In genomic region chr21:42841916-42842655, GRCh38 we compare ENCODE assay signal across 7 cellular contexts. TPM values are rescaled to one million over a fixed set of nuclear protein-coding genes. Genes with fewer than 3 reads are reported as not detected.
DNase-seq lines count a peak whose midpoint lies in the region; ATAC-seq and TF ChIP-seq lines count a peak whose summit lies in the region.
"Not testable (repeated sequence)": the region's sequence is repeated elsewhere in the genome, so short reads cannot be mapped to it uniquely, and the experiment has no call there.

No MANE protein-coding gene starts in this region.

- intact Hi-C loops in activated CD4-positive, alpha-beta T cell treated with anti-CD3 and anti-CD28 coated beads for 36 hours (cut with DNase I, micrococcal nuclease); Right ventricle myocardium superior (cut with DNase I); tibial artery (cut with DNase I; ENCODE audit: low total_unique reads): not testable (repeated sequence)

- POLR2A ChIA-PET in activated CD4-positive, alpha-beta T cell treated with anti-CD3 and anti-CD28 coated beads for 36 hours (lab: Charles Lee), result not testable (repeated sequence)

- not testable (repeated sequence) for H3K27ac Mint-ChIP-seq in activated CD4-positive, alpha-beta T cell treated with anti-CD3 and anti-CD28 coated beads for 36 hours; activated naive CD4-positive, alpha-beta T cell treated with anti-CD3 and anti-CD28 coated beads, Interleukin-2, amount 50 U/mL, for 72 hours; osteocyte (ENCODE audit: unreplicated experiment)

- peaks cover 35% of the 10 kb centered on the region for H3K36me3 ChIP-seq in H7 (replicated peaks; ENCODE audit: control insufficient read depth, insufficient read depth, low read length)
- peaks cover 5 to 72% (median 50%) of the 10 kb centered on the region in 3 donors for H3K36me3 ChIP-seq in tibial artery

- H3K9me3 Mint-ChIP-seq in activated CD4-positive, alpha-beta T cell treated with anti-CD3 and anti-CD28 coated beads for 36 hours (ENCODE audit: low read depth); activated naive CD4-positive, alpha-beta T cell treated with anti-CD3 and anti-CD28 coated beads, Interleukin-2, amount 50 U/mL, for 72 hours; osteocyte (ENCODE audit: unreplicated experiment): not testable (repeated sequence)

- peaks cover 42% of the 10 kb centered on the region for H3K36me3 Mint-ChIP-seq in activated CD4-positive, alpha-beta T cell treated with anti-CD3 and anti-CD28 coated beads for 36 hours (ENCODE audit: low read depth)
- H3K36me3 Mint-ChIP-seq in activated naive CD4-positive, alpha-beta T cell treated with anti-CD3 and anti-CD28 coated beads, Interleukin-2, amount 50 U/mL, for 72 hours, result peaks cover 0 to 12% of the 10 kb centered on the region in 2 donors
- H3K36me3 Mint-ChIP-seq in osteocyte (ENCODE audit: unreplicated experiment), result peaks cover 17% of the 10 kb centered on the region

- CTCF ChIA-PET in activated CD4-positive, alpha-beta T cell treated with anti-CD3 and anti-CD28 coated beads for 36 hours (lab: Charles Lee), result interaction anchor here (0.5 to 0.6 kb wide), 2 partner anchors 11 to 759 kb away, joined by 3 read pairs; no protein-coding TSS in a partner anchor

- not testable (repeated sequence) for H3K27me3 ChIP-seq in H7 (ENCODE audit: control insufficient read depth, insufficient read depth, low read length); tibial artery

- H3K4me1 Mint-ChIP-seq in activated CD4-positive, alpha-beta T cell treated with anti-CD3 and anti-CD28 coated beads for 36 hours; osteocyte (ENCODE audit: unreplicated experiment): not testable (repeated sequence)

- H3K27me3 Mint-ChIP-seq in activated CD4-positive, alpha-beta T cell treated with anti-CD3 and anti-CD28 coated beads for 36 hours; osteocyte (ENCODE audit: unreplicated experiment): not testable (repeated sequence)

- not testable (repeated sequence) for H3K9me3 ChIP-seq in tibial artery

- TF ChIP-seq CTCF in osteocyte (IDR thresholded peaks at IDR 0.05); tibial artery (IDR thresholded peaks at IDR 0.05): not testable (repeated sequence)

- peak; percentile 40 for ATAC-seq in activated CD4-positive, alpha-beta T cell treated with anti-CD3 and anti-CD28 coated beads for 36 hours
- peak; percentile 11 to 68 for ATAC-seq in activated naive CD4-positive, alpha-beta T cell treated with anti-CD3 and anti-CD28 coated beads, Interleukin-2, amount 50 U/mL, for 72 hours
- not testable (repeated sequence) for ATAC-seq in Right ventricle myocardium superior (ENCODE audit: poor library complexity); left lobe of liver

- DNase-seq in H7 (peak; percentile 37), Right ventricle myocardium superior (peak; percentile 19), left lobe of liver (ENCODE audit: low spot score) (peak; percentile 38), osteocyte (ENCODE audit: extremely low spot score, unreplicated experiment) (peak; percentile 80), tibial artery (peak; percentile 12 to 54)
- DNase-seq in activated CD4-positive, alpha-beta T cell treated with anti-CD3 and anti-CD28 coated beads for 36 hours, result not testable (repeated sequence)
- peak in 1 of 2 donors; percentile 49 for DNase-seq in activated naive CD4-positive, alpha-beta T cell treated with anti-CD3 and anti-CD28 coated beads, Interleukin-2, amount 50 U/mL, for 72 hours (ENCODE audit: low spot score in 2 of 2)

- not testable (repeated sequence) for H3K4me3 Mint-ChIP-seq in activated CD4-positive, alpha-beta T cell treated with anti-CD3 and anti-CD28 coated beads for 36 hours; osteocyte (ENCODE audit: unreplicated experiment)

- not testable (repeated sequence) for H3K27ac ChIP-seq in tibial artery

- not testable (repeated sequence) for H3K4me3 ChIP-seq in H7 (ENCODE audit: insufficient read depth, low read depth, low read length); tibial artery

- peaks cover 0 to 12% (median 2%) of the 10 kb centered on the region in 4 donors for H3K4me1 ChIP-seq in tibial artery

RNA-seq across cellular contexts. Expression of gene WDR4, which starts 37.3 kb away (rescaled TPM):
- 12.9 and 15.3 TPM in 2 replicates for total RNA-seq in H7 (2014; rRNA removed; shearing (Covaris generic))
- 10 to 100 TPM; 34.0 to 46.5 TPM for total RNA-seq in activated CD4-positive, alpha-beta T cell treated with anti-CD3 and anti-CD28 coated beads for 36 hours
- 10 to 100 TPM; 25.6 to 38.7 TPM for total RNA-seq in activated naive CD4-positive, alpha-beta T cell treated with anti-CD3 and anti-CD28 coated beads, Interleukin-2, amount 50 U/mL, for 72 hours
- total RNA-seq in Right ventricle myocardium superior, result 4.5 TPM
- total RNA-seq in left lobe of liver, result 8.2 TPM
- 15.0 and 15.7 TPM in 2 replicates for total RNA-seq in osteocyte

RNA-seq across cellular contexts. Expression of gene NDUFV3, which starts 51.0 kb away (rescaled TPM):
- 40.5 and 41.9 TPM in 2 replicates for total RNA-seq in H7 (2014; rRNA removed; shearing (Covaris generic))
- total RNA-seq in activated CD4-positive, alpha-beta T cell treated with anti-CD3 and anti-CD28 coated beads for 36 hours, result 10 to 100 TPM; 24.6 to 31.8 TPM
- total RNA-seq in activated naive CD4-positive, alpha-beta T cell treated with anti-CD3 and anti-CD28 coated beads, Interleukin-2, amount 50 U/mL, for 72 hours, result 10 to 100 TPM; 25.3 to 25.7 TPM
- total RNA-seq in Right ventricle myocardium superior (56.6 TPM), left lobe of liver (22.8 TPM), osteocyte (41.3 and 44.9 TPM in 2 replicates)
